In the genomic region with DNA sequence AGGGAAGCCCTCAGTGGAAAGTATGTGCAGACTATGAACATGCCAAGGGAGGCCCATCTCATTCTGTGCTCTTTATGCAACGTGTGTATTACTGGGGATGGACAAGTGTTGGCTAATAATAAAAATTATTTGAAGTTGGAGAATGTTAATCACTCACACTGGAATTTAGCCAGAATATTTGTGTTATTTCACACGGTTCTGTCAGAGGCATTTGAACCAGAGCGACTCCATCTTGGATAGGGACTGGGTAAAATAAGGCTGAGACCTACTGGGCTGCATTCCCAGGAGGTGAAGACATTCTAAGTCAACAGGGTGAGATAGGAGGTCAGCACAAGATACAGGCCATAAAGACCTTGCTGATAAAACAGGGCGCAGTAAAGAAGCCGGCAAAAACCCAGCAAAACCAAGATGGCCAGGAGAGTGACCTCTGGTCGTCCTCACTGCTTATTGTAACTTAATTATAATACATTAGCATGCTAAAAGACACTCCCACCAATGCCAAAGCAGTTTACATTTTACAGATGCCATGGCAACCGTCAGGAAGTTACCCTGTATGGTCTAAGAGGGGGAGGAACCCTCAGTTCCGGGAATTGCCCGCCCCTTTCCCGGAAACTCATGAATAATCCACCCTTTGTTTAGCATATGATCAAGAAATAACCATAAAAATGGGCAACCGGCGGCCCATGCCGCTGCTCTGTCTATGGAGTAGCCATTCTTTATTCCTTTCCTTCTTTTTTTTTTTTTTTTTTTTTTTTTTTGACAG, we compare ENCODE assay signal across 14 cellular contexts. TPM values are rescaled to one million over a fixed set of nuclear protein-coding genes. Genes with fewer than 3 reads are reported as not detected.
A peak's percentile ranks its signal among the peaks of the same experiment; 100 is the strongest.
DNase-seq lines count a peak whose midpoint lies in the region; ATAC-seq lines count a peak whose summit lies in the region.
"Had no signal": no experiment of that assay in that cellular context is flagged by ENCODE, and none has a peak within 500 bp of the region (broad histone marks: within the 10 kb centered on the region; RNA-seq: fewer than 3 reads in every experiment).

No MANE protein-coding gene starts in this region.

- H3K4me3 ChIP-seq in aorta (ENCODE audit: low read length in 2 of 2), result no peak overlapping the region
- H3K4me3 ChIP-seq: BLaER1 treated with 17β-estradiol and CSF1 and Interleukin-3, amounts not matched to agents 10 nM and 100 nM; heart right ventricle; mucosa of descending colon had no signal

- no peaks in the 10 kb centered on the region for H3K4me1 ChIP-seq in aorta (ENCODE audit: control insufficient read depth in 1 of 2, insufficient read depth in 2 of 2, low read length in 2 of 2)

- peaks cover 31% of the 10 kb centered on the region for H3K27me3 Mint-ChIP-seq in activated CD8-positive, alpha-beta T cell treated with anti-CD3 and anti-CD28 coated beads, Interleukin-2, amount 10 ng/mL, durations not matched to agents 7 days and 5 days (ENCODE audit: low read depth)
- peaks cover 8 to 14% (median 10%) of the 10 kb centered on the region in 3 donors for H3K27me3 Mint-ChIP-seq in immature natural killer cell (ENCODE audit: low read depth in 3 of 3)

- no peaks in the 10 kb centered on the region for H3K27me3 ChIP-seq in aorta (ENCODE audit: control insufficient read depth in 1 of 2, insufficient read depth in 2 of 2, low read length in 1 of 2)
- H3K27me3 ChIP-seq: heart right ventricle had no signal

- H3K27ac ChIP-seq in aorta (ENCODE audit: low read depth in 1 of 2, low read length in 2 of 2), result no peak overlapping the region

- no peaks in the 10 kb centered on the region for H3K9me3 ChIP-seq in aorta (ENCODE audit: control insufficient read depth, low read length)
- H3K9me3 ChIP-seq: heart right ventricle, mucosa of descending colon had no signal

- DNase-seq in left cardiac atrium, result peak; percentile 50
- no peak for DNase-seq in cardiac septum (ENCODE audit: low spot score)
- DNase-seq in activated CD8-positive, alpha-beta T cell treated with anti-CD3 and anti-CD28 coated beads, Interleukin-2, amount 10 ng/mL, durations not matched to agents 7 days and 5 days, result peak; percentile 52
- DNase-seq in immature natural killer cell, result no peak
- DNase-seq in aorta, result peak; percentile 62 to 79
- no peak for DNase-seq in AG08396 (ENCODE audit: low spot score)
- no peak for DNase-seq in occipital lobe (lab: John Stamatoyannopoulos, UW)
- DNase-seq in effector CD4-positive, alpha-beta T cell, result no peak
- DNase-seq: NCI-H226, SW 1271 had no signal

- intact Hi-C loops in left cardiac atrium (cut with DNase I), result no loop called here
- intact Hi-C loops in cardiac septum (cut with DNase I), result loop anchor here (2.0 kb wide), 1 partner anchor 21 kb away; no protein-coding TSS in a partner anchor
- intact Hi-C loops in aorta (cut with DNase I), result loop anchor here in 1 of 2 donors (10.0 kb wide), 1 partner anchor 203 kb away; no protein-coding TSS in a partner anchor

- H3K36me3 ChIP-seq in aorta (ENCODE audit: control insufficient read depth in 1 of 2, insufficient read depth in 2 of 2, low read length in 1 of 2), result no peaks in the 10 kb centered on the region

- peaks cover 26% of the 10 kb centered on the region for H3K4me1 Mint-ChIP-seq in activated CD8-positive, alpha-beta T cell treated with anti-CD3 and anti-CD28 coated beads, Interleukin-2, amount 10 ng/mL, durations not matched to agents 7 days and 5 days (ENCODE audit: low read depth)
- peaks cover 27 to 32% of the 10 kb centered on the region in 2 donors for H3K4me1 Mint-ChIP-seq in immature natural killer cell

- H3K4me3 Mint-ChIP-seq in activated CD8-positive, alpha-beta T cell treated with anti-CD3 and anti-CD28 coated beads, Interleukin-2, amount 10 ng/mL, durations not matched to agents 7 days and 5 days, result no peak overlapping the region
- peak overlapping the region in 3 of 5 donors; percentile 10 to 49 (median 43) for H3K4me3 Mint-ChIP-seq in immature natural killer cell
- H3K4me3 Mint-ChIP-seq: activated T-helper 1 cell treated with anti-CD3 and anti-CD28 coated beads, Interleukin-12 subunit alpha, Interleukin-12 subunit beta, Interleukin-2, Interleukin-4 antibody, amounts not matched to agents 30 ng/mL and 10 ng/mL and 1 ng/mL, durations not matched to agents 14 hours and 24 hours and 36 hours had no signal

- POLR2A ChIA-PET in activated CD8-positive, alpha-beta T cell treated with anti-CD3 and anti-CD28 coated beads, Interleukin-2, amount 10 ng/mL, durations not matched to agents 7 days and 5 days (lab: Charles Lee), result no interaction called here

- H3K9me3 Mint-ChIP-seq in activated CD8-positive, alpha-beta T cell treated with anti-CD3 and anti-CD28 coated beads, Interleukin-2, amount 10 ng/mL, durations not matched to agents 7 days and 5 days (ENCODE audit: insufficient read depth), result no peaks in the 10 kb centered on the region
- no peaks in the 10 kb centered on the region for H3K9me3 Mint-ChIP-seq in immature natural killer cell
- H3K9me3 Mint-ChIP-seq: activated T-helper 1 cell treated with anti-CD3 and anti-CD28 coated beads, Interleukin-12 subunit alpha, Interleukin-12 subunit beta, Interleukin-2, Interleukin-4 antibody, amounts not matched to agents 30 ng/mL and 10 ng/mL and 1 ng/mL, durations not matched to agents 14 hours and 24 hours and 36 hours had no signal

- no peak overlapping the region for H3K27ac Mint-ChIP-seq in activated CD8-positive, alpha-beta T cell treated with anti-CD3 and anti-CD28 coated beads, Interleukin-2, amount 10 ng/mL, durations not matched to agents 7 days and 5 days
- peak overlapping the region in 1 of 6 donors; percentile 26 for H3K27ac Mint-ChIP-seq in immature natural killer cell
- H3K27ac Mint-ChIP-seq: activated T-helper 1 cell treated with anti-CD3 and anti-CD28 coated beads, Interleukin-12 subunit alpha, Interleukin-12 subunit beta, Interleukin-2, Interleukin-4 antibody, amounts not matched to agents 30 ng/mL and 10 ng/mL and 1 ng/mL, durations not matched to agents 14 hours and 24 hours and 36 hours had no signal

- no peaks in the 10 kb centered on the region for H3K36me3 Mint-ChIP-seq in activated CD8-positive, alpha-beta T cell treated with anti-CD3 and anti-CD28 coated beads, Interleukin-2, amount 10 ng/mL, durations not matched to agents 7 days and 5 days (ENCODE audit: low read depth)
- H3K36me3 Mint-ChIP-seq in immature natural killer cell, result no peaks in the 10 kb centered on the region

- 75 to 76% methylated on average over 13 of the region's 13 CpGs for WGBS in aorta, 2 donors

- ATAC-seq in left cardiac atrium (no peak), aorta (ENCODE audit: low FRiP score) (no peak)
- ATAC-seq in activated CD8-positive, alpha-beta T cell treated with anti-CD3 and anti-CD28 coated beads, Interleukin-2, amount 10 ng/mL, durations not matched to agents 7 days and 5 days, result no peak
- ATAC-seq: heart right ventricle, mucosa of descending colon had no signal

- CTCF ChIA-PET in activated CD8-positive, alpha-beta T cell treated with anti-CD3 and anti-CD28 coated beads, Interleukin-2, amount 10 ng/mL, durations not matched to agents 7 days and 5 days (lab: Charles Lee), result no interaction called here

RNA-seq across cellular contexts. Expression of a gene that starts 2.6 kb away (rescaled TPM):
- 1 to 10 TPM; 4.9 to 5.0 TPM for total RNA-seq in left cardiac atrium
- total RNA-seq in cardiac septum, result 3.7 TPM
- under 1 TPM; 0.34 to 0.50 TPM for total RNA-seq in activated CD8-positive, alpha-beta T cell treated with anti-CD3 and anti-CD28 coated beads, Interleukin-2, amount 10 ng/mL, durations not matched to agents 7 days and 5 days
- polyA plus RNA-seq in immature natural killer cell, result under 1 TPM in 2 of 3 donors, not detected in 1; 0.13 to 0.43 TPM
- 1 to 10 TPM; 3.6 to 4.6 TPM for total RNA-seq in aorta
- polyA plus RNA-seq in aorta, result under 1 TPM; 0.77 to 0.88 TPM
- 0.78 TPM for total RNA-seq in occipital lobe

Comparison
In these comparisons a context has a peak if more than half of its experiments do, and no peak if none do; other contexts are left out.
1. DNase-seq: peak in left cardiac atrium (single experiment), activated CD8-positive, alpha-beta T cell treated with anti-CD3 and anti-CD28 coated beads, Interleukin-2, amount 10 ng/mL, durations not matched to agents 7 days and 5 days (single experiment) and aorta (2 of 2); none in cardiac septum (single experiment), immature natural killer cell (0 of 3), AG08396 (single experiment), occipital lobe (single experiment) and effector CD4-positive, alpha-beta T cell (single experiment).